31 cellular contexts compared by ENCODE assay signal in genomic region chr9:20811872-20812271, GRCh38.
DNase-seq lines count a peak whose midpoint lies in the region; ATAC-seq and TF ChIP-seq lines count a peak whose summit lies in the region.
"Had no signal": no experiment of that assay in that cellular context is flagged by ENCODE, and none has a peak within 500 bp of the region (broad histone marks: within the 10 kb centered on the region; RNA-seq: fewer than 3 reads in every experiment).

No MANE protein-coding gene starts in this region.

- H3K4me3 ChIP-seq in NB4 (ENCODE audit: low read depth, low read length) = no peak overlapping the region
- H3K4me3 ChIP-seq: adrenal gland, colonic mucosa, mucosa of descending colon, ovary, right atrium auricular region, SK-N-MC, testis, vagina had no signal

- DNase-seq in AML-193 (lab: John Stamatoyannopoulos, UW) (peak; percentile 30 to 33), NB4 (ENCODE audit: low read depth) (peak; percentile 41), dedifferentiated amniotic fluid mesenchymal stem cell (ENCODE audit: extremely low spot score) (peak; percentile 15), hepatic stellate cell (ENCODE audit: low spot score) (peak; percentile 1), NCI-H510A (lab: John Stamatoyannopoulos, UW) (no peak), G401 (ENCODE audit: low spot score) (no peak)
- DNase-seq: activated CD4-positive, alpha-beta T cell treated with anti-CD3 and anti-CD28 coated beads for 36 hours; activated T-cell treated with anti-CD3 and anti-CD28 coated beads, Interleukin-2, amount 50 U/mL, for 1 hour; adrenal gland; C1 segment of cervical spinal cord; Calu3; colonic mucosa; effector memory CD8-positive, alpha-beta T cell; islet precursor cell; KBM-7; mucosa of descending colon; MV-4-11; NCI-H1694; NCI-H2171 treated with DMSO at 0.1 percent for 48 hours; NCI-H69; ovary; stimulated activated CD4-positive, alpha-beta T cell treated with anti-CD3 and anti-CD28 coated beads, Interleukin-12 subunit alpha, Interleukin-12 subunit beta, amount 100 ng/mL, for 4 hours; stimulated activated CD4-positive, alpha-beta T cell treated with anti-CD3 and anti-CD28 coated beads, Interleukin-4, amount 100 ng/mL, for 4 hours; stimulated activated naive CD4-positive, alpha-beta T cell; T-helper 17 cell; testis had no signal

- TF ChIP-seq POLR2A in NB4 (IDR thresholded peaks at IDR 0.05; ENCODE audit: extremely low read depth, insufficient read length) = no peak

- ATAC-seq in HG03045 (IDR thresholded peaks at IDR 0.05; ENCODE audit: unreplicated experiment) (no peak), HG02938 (IDR thresholded peaks at IDR 0.05; ENCODE audit: unreplicated experiment) (no peak)
- ATAC-seq: activated CD4-positive, alpha-beta T cell treated with anti-CD3 and anti-CD28 coated beads for 36 hours; effector memory CD8-positive, alpha-beta T cell; mucosa of descending colon; T-helper 17 cell had no signal

- no peak for TF ChIP-seq CTCF in NB4 (IDR thresholded peaks at IDR 0.05; ENCODE audit: low read depth, low read length)

- in situ Hi-C loops in G401 (cut with HindIII; ENCODE audit: low sequenced_read_pairs) = no loop called here

Comparison
In these comparisons a context has a peak if more than half of its experiments do, and no peak if none do; other contexts are left out.
1. DNase-seq: peak in AML-193 (2 of 2), NB4 (single experiment), dedifferentiated amniotic fluid mesenchymal stem cell (single experiment) and hepatic stellate cell (single experiment); none in NCI-H510A (single experiment) and G401 (single experiment).